Comparison of ENCODE assay signal across 6 cellular contexts in the genomic region with DNA sequence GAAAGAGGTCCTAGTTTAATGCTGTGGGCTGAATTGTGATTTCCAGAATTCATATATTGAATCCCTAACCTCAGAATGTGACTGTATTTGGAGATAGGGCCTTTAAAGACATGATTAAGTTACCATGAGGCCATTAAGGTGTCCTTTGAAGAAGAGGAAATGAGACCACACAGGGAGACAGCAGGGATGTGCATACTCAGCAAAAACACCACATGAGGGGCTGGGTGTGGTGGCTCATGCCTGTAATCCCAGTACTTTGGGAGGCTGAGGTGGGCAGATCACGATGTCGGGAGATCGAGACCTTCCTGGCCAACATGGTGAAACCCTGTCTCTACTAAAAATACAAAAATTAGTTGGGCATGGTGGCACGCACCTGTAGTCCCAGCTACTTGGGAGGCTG. TPM values are rescaled to one million over a fixed set of nuclear protein-coding genes. Genes with fewer than 3 reads are reported as not detected.
"Had no signal": no experiment of that assay in that cellular context is flagged by ENCODE, and none has a peak within 500 bp of the region (broad histone marks: within the 10 kb centered on the region; RNA-seq: fewer than 3 reads in every experiment).

No MANE protein-coding gene starts in this region.

RNA-seq across cellular contexts. Expression of a gene that starts 11.8 kb away (rescaled TPM):
- total RNA-seq: GM23248, GM23338, H4, H7, H9, HFFc6 had no signal
- polyA plus RNA-seq: GM23248, GM23338 had no signal
